In the genomic region with DNA sequence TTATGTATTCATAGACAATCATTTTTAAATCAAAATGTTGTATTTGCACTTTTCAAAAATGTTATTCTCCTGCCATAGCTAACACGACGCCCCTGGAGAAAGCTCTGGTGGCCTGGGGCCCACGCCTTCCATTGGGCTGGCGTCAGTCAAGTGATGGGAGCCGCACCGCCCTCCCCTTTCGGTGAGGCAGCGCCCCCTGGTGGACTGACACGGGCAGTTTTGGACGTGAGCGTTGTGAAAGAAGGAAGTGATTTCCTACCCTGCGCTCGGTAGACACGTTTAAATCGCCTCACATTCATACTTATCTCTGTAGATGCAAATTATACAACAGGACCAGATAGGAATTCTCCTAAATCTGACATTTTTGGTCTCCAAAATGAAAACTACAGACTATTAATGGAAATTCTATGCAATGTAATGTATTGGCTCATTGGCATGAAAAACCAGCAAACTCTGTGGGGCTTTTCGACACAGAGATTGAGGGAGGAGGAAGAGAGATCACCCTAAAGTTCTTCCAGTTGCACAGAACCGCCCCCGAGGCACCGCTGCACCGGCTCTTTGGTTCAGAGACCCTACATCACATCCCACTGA, we compare ENCODE assay signal across 8 cellular contexts.
A peak's percentile ranks its signal among the peaks of the same experiment; 100 is the strongest.
DNase-seq lines count a peak whose midpoint lies in the region; ATAC-seq lines count a peak whose summit lies in the region.

No MANE protein-coding gene starts in this region.

- DNase-seq in AG08396 (ENCODE audit: low spot score) (peak; percentile 15), NCI-H2227 treated with DMSO at 0.1 percent for 48 hours (lab: John Stamatoyannopoulos, UW) (peak; percentile 10), adipocyte (ENCODE audit: low read depth) (peak; percentile 42), iris pigment epithelial cell (ENCODE audit: low read depth) (peak; percentile 28)
- peak; percentile 54 to 57 for DNase-seq in stimulated activated CD4-positive, alpha-beta T cell treated with anti-CD3 and anti-CD28 coated beads, Interleukin-2, amount 100 ng/mL, for 48 hours

- H3K9me3 ChIP-seq in adipocyte (ENCODE audit: control insufficient read depth, low read length): no peaks in the 10 kb centered on the region

- peak; percentile 68 for ATAC-seq in GM18520 (IDR thresholded peaks at IDR 0.05; ENCODE audit: unreplicated experiment)
- peak; percentile 93 for ATAC-seq in HG03060 (IDR thresholded peaks at IDR 0.05; ENCODE audit: low read depth, unreplicated experiment)
- ATAC-seq in esophagus mucosa: no peak

- no peak overlapping the region for H3K4me3 ChIP-seq in adipocyte (ENCODE audit: low read length)

- no peaks in the 10 kb centered on the region for H3K27me3 ChIP-seq in adipocyte (replicated peaks; ENCODE audit: control insufficient read depth, insufficient read depth, low read length)

- H3K4me1 ChIP-seq in adipocyte (ENCODE audit: control insufficient read depth, insufficient read depth, low read length): no peaks in the 10 kb centered on the region

- no peak overlapping the region for H3K9ac ChIP-seq in adipocyte (ENCODE audit: low read length)

- no peaks in the 10 kb centered on the region for H3K36me3 ChIP-seq in adipocyte (ENCODE audit: control insufficient read depth, insufficient read depth, low read length, severe bottlenecking)
